ENCODE assay signal across 1 cellular context in genomic region chr3:194137314-194138097, GRCh38.
TF ChIP-seq lines count a peak whose summit lies in the region.

No MANE protein-coding gene starts in this region.

TF ChIP-seq in IMR-90, 13 proteins besides CTCF, POLR2A, EP300 and RAD21 (continued from another document):
- TF ChIP-seq BHLHE40 (IDR thresholded peaks at IDR 0.05; ENCODE audit: low read depth, low read length), result peak; percentile 80; the same call in 1 of the 2 replicates
